In the genomic region with DNA sequence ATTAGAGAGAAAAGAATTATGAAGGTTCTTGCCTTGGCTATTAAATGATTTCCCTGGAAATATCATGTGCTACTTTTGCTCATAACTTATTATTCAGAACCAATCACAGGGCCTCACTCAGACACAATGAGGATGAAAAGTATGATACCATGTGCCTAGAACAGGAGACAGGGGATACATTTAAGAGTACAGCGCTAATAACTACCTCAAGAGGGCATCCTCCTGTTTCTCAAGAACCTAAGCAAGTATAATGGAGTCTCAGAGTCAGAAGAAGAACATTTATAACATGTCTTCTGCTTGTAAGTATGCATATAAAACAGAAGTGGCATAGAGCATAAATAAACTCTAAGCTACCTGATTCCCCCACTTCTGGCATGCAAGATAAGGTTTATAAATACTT, we compare ENCODE assay signal across 11 cellular contexts.
DNase-seq lines count a peak whose midpoint lies in the region; ATAC-seq and TF ChIP-seq lines count a peak whose summit lies in the region.
"Had no signal": no experiment of that assay in that cellular context is flagged by ENCODE, and none has a peak within 500 bp of the region (broad histone marks: within the 10 kb centered on the region; RNA-seq: fewer than 3 reads in every experiment).

No MANE protein-coding gene starts in this region.

- no peaks in the 10 kb centered on the region for H3K36me3 ChIP-seq in brain microvascular endothelial cell (replicated peaks)
- H3K36me3 ChIP-seq in body of pancreas (replicated peaks in 1 of 2; ENCODE audit: insufficient read depth in 1 of 2, low read depth in 2 of 2), result no peaks in the 10 kb centered on the region
- H3K36me3 ChIP-seq: pancreas had no signal

- TF ChIP-seq CTCF in brain microvascular endothelial cell (IDR thresholded peaks at IDR 0.05; ENCODE audit: low read depth, low read length, missing control alignments), result peak; percentile 49
- no peak for TF ChIP-seq CTCF in body of pancreas (IDR thresholded peaks at IDR 0.05)

- DNase-seq in DMS114 treated with DMSO at 0.1 percent for 48 hours (lab: John Stamatoyannopoulos, UW; ENCODE audit: unreplicated experiment) (peak; percentile 11), M059J (ENCODE audit: low read depth) (peak; percentile 36), brain microvascular endothelial cell (peak; percentile 37), myocyte (ENCODE audit: low read depth) (peak; percentile 49), body of pancreas (no peak)
- no peak for DNase-seq in activated T-cell treated with anti-CD3 and anti-CD28 coated beads, Interleukin-2, amount 50 U/mL, for 4 hours
- DNase-seq: NCI-H2081, pancreas had no signal

- no peaks in the 10 kb centered on the region for H3K4me1 Mint-ChIP-seq in activated T-cell treated with anti-CD3 and anti-CD28 coated beads, Interleukin-2, amount 50 U/mL, for 4 hours (ENCODE audit: low read depth)

- H3K4me1 ChIP-seq in body of pancreas, result no peaks in the 10 kb centered on the region
- H3K4me1 ChIP-seq: pancreas had no signal

- H3K27me3 ChIP-seq in brain microvascular endothelial cell (replicated peaks), result no peaks in the 10 kb centered on the region
- no peaks in the 10 kb centered on the region for H3K27me3 ChIP-seq in body of pancreas
- H3K27me3 ChIP-seq: pancreas had no signal

- H3K27ac ChIP-seq in brain microvascular endothelial cell (no peak overlapping the region), body of pancreas (no peak overlapping the region)
- H3K27ac ChIP-seq: pancreas had no signal

- 30 to 37% methylated on average over 1 of the region's 1 CpG for WGBS in body of pancreas, 2 donors

- in situ Hi-C loops in brain microvascular endothelial cell (cut with HindIII; ENCODE audit: low pct_ligation_motif_present, low sequenced_read_pairs), result no loop called here

- peaks cover 7% of the 10 kb centered on the region for H3K9me3 Mint-ChIP-seq in activated T-cell treated with anti-CD3 and anti-CD28 coated beads, Interleukin-2, amount 50 U/mL, for 4 hours

- no peaks in the 10 kb centered on the region for H3K36me3 Mint-ChIP-seq in activated T-cell treated with anti-CD3 and anti-CD28 coated beads, Interleukin-2, amount 50 U/mL, for 4 hours (ENCODE audit: insufficient read depth)
- H3K36me3 Mint-ChIP-seq: activated naive CD8-positive, alpha-beta T cell had no signal

- H3K4me3 Mint-ChIP-seq in activated T-cell treated with anti-CD3 and anti-CD28 coated beads, Interleukin-2, amount 50 U/mL, for 4 hours, result no peak overlapping the region
- H3K4me3 Mint-ChIP-seq: activated naive CD8-positive, alpha-beta T cell had no signal

- no peak for TF ChIP-seq POLR2A in body of pancreas (IDR thresholded peaks at IDR 0.05)

- H3K27me3 Mint-ChIP-seq in activated T-cell treated with anti-CD3 and anti-CD28 coated beads, Interleukin-2, amount 50 U/mL, for 4 hours (ENCODE audit: low read depth), result no peaks in the 10 kb centered on the region
- H3K27me3 Mint-ChIP-seq: activated naive CD8-positive, alpha-beta T cell had no signal

- no peak overlapping the region for H3K4me3 ChIP-seq in brain microvascular endothelial cell (ENCODE audit: low read depth, low read length)
- H3K4me3 ChIP-seq in body of pancreas, result no peak overlapping the region
- H3K4me3 ChIP-seq: pancreas had no signal

- intact Hi-C loops in body of pancreas (cut with DNase I), result no loop called here

- ATAC-seq in body of pancreas (no peak), HG02938 (IDR thresholded peaks at IDR 0.05; ENCODE audit: unreplicated experiment) (no peak), HG03095 (IDR thresholded peaks at IDR 0.05; ENCODE audit: unreplicated experiment) (no peak)
- ATAC-seq in activated T-cell treated with anti-CD3 and anti-CD28 coated beads, Interleukin-2, amount 50 U/mL, for 4 hours, result no peak
- ATAC-seq: pancreas had no signal

- H3K9me3 ChIP-seq in body of pancreas, result no peaks in the 10 kb centered on the region
- H3K9me3 ChIP-seq: pancreas had no signal

Comparison
In these comparisons a context has a peak if more than half of its experiments do, and no peak if none do; other contexts are left out.
1. DNase-seq: peak in DMS114 treated with DMSO at 0.1 percent for 48 hours (single experiment), M059J (single experiment), brain microvascular endothelial cell (single experiment) and myocyte (single experiment); none in body of pancreas (0 of 4) and activated T-cell treated with anti-CD3 and anti-CD28 coated beads, Interleukin-2, amount 50 U/mL, for 4 hours (single experiment).